In genomic region chrX:38048886-38049285, GRCh38 we compare ENCODE assay signal across 36 cellular contexts. TPM values are rescaled to one million over a fixed set of nuclear protein-coding genes. Genes with fewer than 3 reads are reported as not detected.
"Had no signal": no experiment of that assay in that cellular context is flagged by ENCODE, and none has a peak within 500 bp of the region (broad histone marks: within the 10 kb centered on the region; RNA-seq: fewer than 3 reads in every experiment).

No MANE protein-coding gene starts in this region.

- H3K9ac ChIP-seq: KMS-11 had no signal

- H3K36me3 ChIP-seq: MG63 had no signal

- H3K27me3 ChIP-seq: MG63 had no signal

- H3K27ac ChIP-seq: KMS-11 had no signal

- DNase-seq: Karpas-422, Kasumi-1, KG1, MG63, MM.1S, MV-4-11, NCI-H1048, NCI-H1092, NCI-H1092 treated with DMSO at 0.1 percent for 48 hours, NCI-H1105, NCI-H1105 treated with DMSO at 0.1 percent for 48 hours, NCI-H1417, NCI-H1417 treated with DMSO at 0.1 percent for 48 hours, NCI-H1436, NCI-H1436 treated with DMSO at 0.1 percent for 48 hours, NCI-H146, NCI-H1694, NCI-H1694 treated with DMSO at 0.1 percent for 48 hours, NCI-H187, NCI-H187 treated with DMSO at 0.1 percent for 48 hours, NCI-H1930, NCI-H2029, NCI-H2029 treated with DMSO at 0.1 percent for 48 hours, NCI-H2081, NCI-H2081 treated with DMSO at 0.1 percent for 48 hours, NCI-H2107, NCI-H2171, NCI-H2171 treated with DMSO at 0.1 percent for 48 hours, NCI-H2227 treated with DMSO at 0.1 percent for 48 hours, NCI-H226, NCI-H345, NCI-H446, NCI-H446 treated with DMSO at 0.1 percent for 48 hours, NCI-H510A had no signal

- H3K4me2 ChIP-seq: KMS-11 had no signal

- H3K4me3 ChIP-seq: MG63 had no signal

- H3K9me3 ChIP-seq: MG63 had no signal

RNA-seq across cellular contexts. Expression of gene SYTL5, which starts 42.5 kb away (rescaled TPM):
- total RNA-seq: MCF 10A had no signal
